ENCODE assay signal across 1 cellular context in genomic region chr6:128531696-128532095, GRCh38.
A peak's percentile ranks its signal among the peaks of the same experiment; 100 is the strongest.
TF ChIP-seq lines count a peak whose summit lies in the region.

No MANE protein-coding gene starts in this region.

TF ChIP-seq in HEK293, 187 proteins besides CTCF, POLR2A, EP300 and RAD21 (continued from another document):
- 0 out of 2 replicates have a peak, but pooled peaks have one; percentile 4 for TF ChIP-seq ATF2 (tag by site-specific recombination; IDR thresholded peaks at IDR 0.05; ENCODE audit: low read depth)
- no peak for TF ChIP-seq ZBTB26 (tag by site-specific recombination; optimal IDR thresholded peaks at IDR 0.05)
- no peak for TF ChIP-seq ZFP69B (tag by site-specific recombination; IDR thresholded peaks at IDR 0.05)
TF ChIP-seq in HEK293: peak in this region for 2.
